9 cellular contexts compared by ENCODE assay signal in genomic region chr1:84972377-84972987, GRCh38. TPM values are rescaled to one million over a fixed set of nuclear protein-coding genes. Genes with fewer than 3 reads are reported as not detected.
DNase-seq lines count a peak whose midpoint lies in the region; ATAC-seq and TF ChIP-seq lines count a peak whose summit lies in the region.
"Had no signal": no experiment of that assay in that cellular context is flagged by ENCODE, and none has a peak within 500 bp of the region (broad histone marks: within the 10 kb centered on the region; RNA-seq: fewer than 3 reads in every experiment).

No MANE protein-coding gene starts in this region.

- no peaks in the 10 kb centered on the region for H3K27me3 Mint-ChIP-seq in CD4-positive, alpha-beta memory T cell

- TF ChIP-seq CTCF in adrenal gland (IDR thresholded peaks at IDR 0.05) (no peak), GM10266 (IDR thresholded peaks at IDR 0.05; ENCODE audit: control insufficient read depth, insufficient read depth, low read depth, missing control alignments) (no peak)

- H3K4me3 ChIP-seq in CD4-positive, alpha-beta memory T cell (ENCODE audit: low read length in 2 of 2): no peak overlapping the region
- H3K4me3 ChIP-seq in adrenal gland: no peak overlapping the region

- no peak for DNase-seq in CD4-positive, alpha-beta memory T cell
- DNase-seq in adrenal gland (no peak), KG1 (lab: John Stamatoyannopoulos, UW) (no peak), NCI-H1694 (lab: John Stamatoyannopoulos, UW) (no peak), GM10266 (ENCODE audit: extremely low spot score) (no peak), GM19238 (ENCODE audit: insufficient read length, low spot score) (no peak)
- DNase-seq: caudate nucleus had no signal

- peaks cover 24% of the 10 kb centered on the region for H3K4me1 ChIP-seq in CD4-positive, alpha-beta memory T cell (ENCODE audit: insufficient read depth, low read length)
- peaks cover 12 to 16% of the 10 kb centered on the region in 2 donors for H3K4me1 ChIP-seq in adrenal gland (replicated peaks in 1 of 2)

- intact Hi-C loops in CD4-positive, alpha-beta memory T cell (cut with micrococcal nuclease): no loop called here
- intact Hi-C loops in adrenal gland (cut with DNase I): no loop called here

- H3K27ac Mint-ChIP-seq in CD4-positive, alpha-beta memory T cell: peak overlapping the region in 6 of 7 donors; percentile 10 to 85 (median 60)

- no peak overlapping the region for H3K27ac ChIP-seq in CD4-positive, alpha-beta memory T cell (ENCODE audit: low read depth, low read length)
- peak overlapping the region in 3 of 5 donors; percentile 13 to 63 (median 51) for H3K27ac ChIP-seq in adrenal gland

- H3K9me3 Mint-ChIP-seq in CD4-positive, alpha-beta memory T cell: no peaks in the 10 kb centered on the region

- CTCF ChIA-PET in CD4-positive, alpha-beta memory T cell (lab: Charles Lee; ENCODE audit: partially characterized antibody): interaction anchor here (0.8 to 3.5 kb wide), 5 partner anchors 28 to 286 kb away, joined by 3 to 20 read pairs (median 3); partner anchors contain the start of gene C1orf52

- no peaks in the 10 kb centered on the region for H3K9me3 ChIP-seq in CD4-positive, alpha-beta memory T cell (ENCODE audit: control insufficient read depth in 1 of 2, low read length in 2 of 2)
- H3K9me3 ChIP-seq in adrenal gland (replicated peaks in 1 of 3): no peaks in the 10 kb centered on the region

- H3K4me1 Mint-ChIP-seq in CD4-positive, alpha-beta memory T cell: peaks cover 24 to 47% (median 33%) of the 10 kb centered on the region in 4 donors

- 7 to 32% (median 23%) methylated on average over 1 of the region's 1 CpG for WGBS in adrenal gland, 4 donors

- POLR2A ChIA-PET in CD4-positive, alpha-beta memory T cell (lab: Charles Lee; ENCODE audit: partially characterized antibody): interaction anchor here (1.4 kb wide), 1 partner anchor 304 kb away, joined by 4 read pairs; the partner anchor contains the start of gene BCL10

- ATAC-seq in GM19438 (IDR thresholded peaks at IDR 0.05; ENCODE audit: low read depth, unreplicated experiment): peak; percentile 37
- peak; percentile 43 for ATAC-seq in HG03159 (IDR thresholded peaks at IDR 0.05; ENCODE audit: unreplicated experiment)

- H3K27me3 ChIP-seq in CD4-positive, alpha-beta memory T cell (ENCODE audit: insufficient read depth, low read length): no peaks in the 10 kb centered on the region
- no peaks in the 10 kb centered on the region for H3K27me3 ChIP-seq in adrenal gland

- peaks cover 6 to 16% of the 10 kb centered on the region in 2 donors for H3K36me3 Mint-ChIP-seq in CD4-positive, alpha-beta memory T cell

- TF ChIP-seq POLR2A in adrenal gland (IDR thresholded peaks at IDR 0.05): no peak

- no peaks in the 10 kb centered on the region for H3K36me3 ChIP-seq in CD4-positive, alpha-beta memory T cell (ENCODE audit: insufficient read depth, low read length)
- H3K36me3 ChIP-seq in adrenal gland (replicated peaks in 1 of 2): no peaks in the 10 kb centered on the region

- H3K4me3 Mint-ChIP-seq in CD4-positive, alpha-beta memory T cell: peak overlapping the region in 7 of 8 donors; percentile 3 to 65 (median 43)

RNA-seq across cellular contexts. Expression of gene MCOLN2, which starts 24.4 kb away (rescaled TPM):
- 10 to 100 TPM; 16.8 to 20.3 TPM for total RNA-seq in CD4-positive, alpha-beta memory T cell
- polyA plus RNA-seq in CD4-positive, alpha-beta memory T cell: 10 to 100 TPM in 1 of 2 donors, 1 to 10 TPM in 1; 6.4 to 11.7 TPM
- 10 to 100 TPM in 6 of 8 donors, 1 to 10 TPM in 2; 8.2 to 40.1 (median 14.8) TPM for total RNA-seq in adrenal gland
- 10 to 100 TPM in 2 of 3 donors, 1 to 10 TPM in 1; 2.2 to 27.4 (median 19.4) TPM for polyA plus RNA-seq in adrenal gland
